34 cellular contexts compared by ENCODE assay signal in genomic region chr5:177377851-177378776, GRCh38. TPM values are rescaled to one million over a fixed set of nuclear protein-coding genes. Genes with fewer than 3 reads are reported as not detected.
DNase-seq lines count a peak whose midpoint lies in the region; ATAC-seq and TF ChIP-seq lines count a peak whose summit lies in the region.
"Had no signal": no experiment of that assay in that cellular context is flagged by ENCODE, and none has a peak within 500 bp of the region (broad histone marks: within the 10 kb centered on the region; RNA-seq: fewer than 3 reads in every experiment).

No MANE protein-coding gene starts in this region.

- H3K9me3 ChIP-seq in iPS-20b (ENCODE audit: insufficient read depth, low read depth, low read length) = no peaks in the 10 kb centered on the region
- H3K9me3 ChIP-seq in CD4-positive, alpha-beta T cell (ENCODE audit: control insufficient read depth, low read length) = no peaks in the 10 kb centered on the region
- H3K9me3 ChIP-seq: ascending aorta, gastroesophageal sphincter, left ventricle myocardium inferior, thyroid gland, vagina had no signal

- CTCF ChIA-PET in activated CD8-positive, alpha-beta T cell treated with anti-CD3 and anti-CD28 coated beads, Interleukin-2, amount 10 ng/mL, durations not matched to agents 7 days and 5 days (lab: Charles Lee) = interaction anchor here (0.6 to 2.7 kb wide), 13 partner anchors 8 to 266 kb away, joined by 3 to 35 read pairs (median 4); partner anchors contain the start of gene GRK6
- CTCF ChIA-PET in activated CD8-positive, alpha-beta T cell treated with anti-CD3 and anti-CD28 coated beads for 36 hours (lab: Charles Lee) = interaction anchor here (0.7 to 5.7 kb wide), 14 partner anchors 8 to 266 kb away, joined by 3 to 47 read pairs (median 4); partner anchors contain the start of gene PFN3
- CTCF ChIA-PET in RWPE1 (lab: Yijun Ruan, JAX) = interaction anchor here (0.5 to 2.4 kb wide), 8 partner anchors 9 to 590 kb away, joined by 3 to 8 read pairs (median 3); no protein-coding TSS in a partner anchor
- CTCF ChIA-PET in CD4-positive, alpha-beta T cell (lab: Charles Lee) = interaction anchor here (1.2 to 2.4 kb wide), 6 partner anchors 8 to 77 kb away, joined by 3 to 10 read pairs (median 3); no protein-coding TSS in a partner anchor

- peaks cover 49% of the 10 kb centered on the region for H3K4me1 Mint-ChIP-seq in activated CD8-positive, alpha-beta T cell treated with anti-CD3 and anti-CD28 coated beads, Interleukin-2, amount 10 ng/mL, durations not matched to agents 7 days and 5 days (ENCODE audit: low read depth)
- H3K4me1 Mint-ChIP-seq in activated CD8-positive, alpha-beta T cell treated with anti-CD3 and anti-CD28 coated beads for 36 hours (ENCODE audit: low read depth) = peaks cover 30% of the 10 kb centered on the region
- peaks cover 35% of the 10 kb centered on the region for H3K4me1 Mint-ChIP-seq in stimulated activated effector memory CD8-positive, alpha-beta T cell treated with anti-CD3 and anti-CD28 coated beads, Interleukin-12 subunit alpha, Interleukin-12 subunit beta, amount 100 ng/mL, for 72 hours
- peaks cover 46% of the 10 kb centered on the region for H3K4me1 Mint-ChIP-seq in CD4-positive, alpha-beta T cell (ENCODE audit: low read depth)

- POLR2A ChIA-PET in activated CD8-positive, alpha-beta T cell treated with anti-CD3 and anti-CD28 coated beads, Interleukin-2, amount 10 ng/mL, durations not matched to agents 7 days and 5 days (lab: Charles Lee) = interaction anchor here (1.6 to 2.1 kb wide), 3 partner anchors 8 to 66 kb away, joined by 3 to 8 read pairs (median 6); partner anchors contain the start of gene LMAN2
- POLR2A ChIA-PET in activated CD8-positive, alpha-beta T cell treated with anti-CD3 and anti-CD28 coated beads for 36 hours (lab: Charles Lee) = interaction anchor here (0.6 to 1.8 kb wide), 8 partner anchors 8 to 56 kb away, joined by 3 to 5 read pairs (median 4); no protein-coding TSS in a partner anchor
- POLR2A ChIA-PET in RWPE1 (lab: Yijun Ruan, JAX; ENCODE audit: low non-redundant PET) = interaction anchor here (0.6 to 0.8 kb wide), 2 partner anchors 10 to 11 kb away, joined by 3 to 5 read pairs; no protein-coding TSS in a partner anchor
- POLR2A ChIA-PET in CD4-positive, alpha-beta T cell (lab: Charles Lee) = interaction anchor here (0.6 to 1.3 kb wide), 4 partner anchors 12 to 77 kb away, joined by 3 to 5 read pairs (median 3); no protein-coding TSS in a partner anchor

- H3K9ac ChIP-seq in iPS-20b (ENCODE audit: low read depth, low read length) = 0 out of 2 replicates have a peak overlapping the region, but pooled peaks have one; percentile 27

- H3K36me3 ChIP-seq in iPS-20b (ENCODE audit: insufficient read depth, low read depth, low read length) = no peaks in the 10 kb centered on the region
- H3K36me3 ChIP-seq: ascending aorta, gastroesophageal sphincter, left ventricle myocardium inferior, thyroid gland, vagina had no signal

- no peak for TF ChIP-seq CTCF in activated CD8-positive, alpha-beta T cell treated with anti-CD3 and anti-CD28 coated beads for 36 hours (IDR thresholded peaks at IDR 0.05)
- no peak for TF ChIP-seq CTCF in RWPE1 (conservative IDR thresholded peaks at IDR 0.05; ENCODE audit: low read depth)
- no peak for TF ChIP-seq CTCF in CD4-positive, alpha-beta T cell (IDR thresholded peaks at IDR 0.05)

- no peak overlapping the region for H3K27ac Mint-ChIP-seq in activated CD8-positive, alpha-beta T cell treated with anti-CD3 and anti-CD28 coated beads, Interleukin-2, amount 10 ng/mL, durations not matched to agents 7 days and 5 days
- no peak overlapping the region for H3K27ac Mint-ChIP-seq in activated CD8-positive, alpha-beta T cell treated with anti-CD3 and anti-CD28 coated beads for 36 hours
- peak overlapping the region; percentile 64 for H3K27ac Mint-ChIP-seq in stimulated activated effector memory CD8-positive, alpha-beta T cell treated with anti-CD3 and anti-CD28 coated beads, Interleukin-12 subunit alpha, Interleukin-12 subunit beta, amount 100 ng/mL, for 72 hours
- no peak overlapping the region for H3K27ac Mint-ChIP-seq in CD4-positive, alpha-beta T cell
- H3K27ac Mint-ChIP-seq: activated B cell treated with CpG ODN at 0.5 μM for 24 hours; activated naive CD8-positive, alpha-beta T cell treated with anti-CD3 and anti-CD28 coated beads, Interleukin-2, amount 10 ng/mL, durations not matched to agents 7 days and 5 days; activated T-helper 2 cell treated with anti-CD3 and anti-CD28 coated beads, Interferon-gamma antibody, Interleukin-2, Interleukin-4, amounts not matched to agents 10 μg/mL and 5 μg/mL and 100 μg/mL, durations not matched to agents 14 hours and 24 hours and 36 hours; mesothelial cell of epicardium; naive B cell had no signal

- peak; percentile 27 for ATAC-seq in activated CD8-positive, alpha-beta T cell treated with anti-CD3 and anti-CD28 coated beads, Interleukin-2, amount 10 ng/mL, durations not matched to agents 7 days and 5 days
- ATAC-seq in activated CD8-positive, alpha-beta T cell treated with anti-CD3 and anti-CD28 coated beads for 36 hours = no peak
- no peak for ATAC-seq in stimulated activated effector memory CD8-positive, alpha-beta T cell treated with anti-CD3 and anti-CD28 coated beads, Interleukin-12 subunit alpha, Interleukin-12 subunit beta, amount 100 ng/mL, for 72 hours
- ATAC-seq in CD4-positive, alpha-beta T cell (ENCODE audit: poor library complexity) = no peak
- no peak for ATAC-seq in GM21526 (IDR thresholded peaks at IDR 0.05; ENCODE audit: low FRiP score, unreplicated experiment)
- ATAC-seq: gastroesophageal sphincter had no signal

- H3K36me3 Mint-ChIP-seq in activated CD8-positive, alpha-beta T cell treated with anti-CD3 and anti-CD28 coated beads, Interleukin-2, amount 10 ng/mL, durations not matched to agents 7 days and 5 days (ENCODE audit: low read depth) = peaks cover 20% of the 10 kb centered on the region
- peaks cover 7% of the 10 kb centered on the region for H3K36me3 Mint-ChIP-seq in activated CD8-positive, alpha-beta T cell treated with anti-CD3 and anti-CD28 coated beads for 36 hours (ENCODE audit: low read depth)
- H3K36me3 Mint-ChIP-seq in stimulated activated effector memory CD8-positive, alpha-beta T cell treated with anti-CD3 and anti-CD28 coated beads, Interleukin-12 subunit alpha, Interleukin-12 subunit beta, amount 100 ng/mL, for 72 hours = peaks cover 14% of the 10 kb centered on the region
- peaks cover 11% of the 10 kb centered on the region for H3K36me3 Mint-ChIP-seq in CD4-positive, alpha-beta T cell (ENCODE audit: low read depth)
- H3K36me3 Mint-ChIP-seq: mesothelial cell of epicardium, naive B cell had no signal

- no peak overlapping the region for H3K4me3 ChIP-seq in iPS-20b (ENCODE audit: low read length)
- H3K4me3 ChIP-seq: ascending aorta, gastroesophageal sphincter, left ventricle myocardium inferior, thyroid gland, vagina had no signal

- peaks cover 8% of the 10 kb centered on the region; the same call in 1 of the 2 replicates for H3K4me1 ChIP-seq in iPS-20b (ENCODE audit: insufficient read depth, low read length)
- H3K4me1 ChIP-seq: ascending aorta, left ventricle myocardium inferior, thyroid gland had no signal

- no peaks in the 10 kb centered on the region; the same call in 1 of the 2 replicates for H3K27me3 ChIP-seq in iPS-20b (ENCODE audit: insufficient read depth, low read length)
- no peaks in the 10 kb centered on the region for H3K27me3 ChIP-seq in CD4-positive, alpha-beta T cell (ENCODE audit: control insufficient read depth, insufficient read depth, low read length)
- H3K27me3 ChIP-seq: ascending aorta, thyroid gland, vagina had no signal

- no peaks in the 10 kb centered on the region for H3K9me3 Mint-ChIP-seq in activated CD8-positive, alpha-beta T cell treated with anti-CD3 and anti-CD28 coated beads, Interleukin-2, amount 10 ng/mL, durations not matched to agents 7 days and 5 days (ENCODE audit: insufficient read depth)
- no peaks in the 10 kb centered on the region for H3K9me3 Mint-ChIP-seq in activated CD8-positive, alpha-beta T cell treated with anti-CD3 and anti-CD28 coated beads for 36 hours
- no peaks in the 10 kb centered on the region for H3K9me3 Mint-ChIP-seq in stimulated activated effector memory CD8-positive, alpha-beta T cell treated with anti-CD3 and anti-CD28 coated beads, Interleukin-12 subunit alpha, Interleukin-12 subunit beta, amount 100 ng/mL, for 72 hours
- no peaks in the 10 kb centered on the region for H3K9me3 Mint-ChIP-seq in CD4-positive, alpha-beta T cell
- H3K9me3 Mint-ChIP-seq: activated B cell treated with CpG ODN at 0.5 μM for 24 hours; activated naive CD8-positive, alpha-beta T cell treated with anti-CD3 and anti-CD28 coated beads, Interleukin-2, amount 10 ng/mL, durations not matched to agents 7 days and 5 days; activated T-helper 2 cell treated with anti-CD3 and anti-CD28 coated beads, Interferon-gamma antibody, Interleukin-2, Interleukin-4, amounts not matched to agents 10 μg/mL and 5 μg/mL and 100 μg/mL, durations not matched to agents 14 hours and 24 hours and 36 hours; mesothelial cell of epicardium; naive B cell; stimulated activated naive CD8-positive, alpha-beta T cell treated with anti-CD3 and anti-CD28 coated beads, Interleukin-15, amount 100 ng/mL, for 72 hours had no signal

- DNase-seq in activated CD8-positive, alpha-beta T cell treated with anti-CD3 and anti-CD28 coated beads, Interleukin-2, amount 10 ng/mL, durations not matched to agents 7 days and 5 days = no peak
- DNase-seq in activated CD8-positive, alpha-beta T cell treated with anti-CD3 and anti-CD28 coated beads for 36 hours = no peak
- DNase-seq in RWPE1 (ENCODE audit: low spot score) (no peak), H4 (ENCODE audit: low spot score) (no peak)
- no peak for DNase-seq in stimulated activated effector memory CD8-positive, alpha-beta T cell treated with anti-CD3 and anti-CD28 coated beads, Interleukin-12 subunit alpha, Interleukin-12 subunit beta, amount 100 ng/mL, for 72 hours (ENCODE audit: low spot score in 2 of 2)
- DNase-seq in CD4-positive, alpha-beta T cell = no peak
- DNase-seq: activated B cell treated with CpG ODN at 0.5 μM for 24 hours; activated CD4-positive, alpha-beta T cell treated with anti-CD3 and anti-CD28 coated beads, Interleukin-2, amount 50 U/mL, for 4 hours; activated naive CD8-positive, alpha-beta T cell treated with anti-CD3 and anti-CD28 coated beads, Interleukin-2, amount 10 ng/mL, durations not matched to agents 7 days and 5 days; central memory CD4-positive, alpha-beta T cell; dermis blood vessel endothelial cell; DMS79; GF-D8; hypothalamus; left ventricle myocardium inferior; naive B cell; NCI-H524 treated with DMSO at 0.1 percent for 48 hours; NK-92 treated with Interleukin-12 subunit alpha and Interleukin-12 subunit beta, amount 100 ng/mL, for 24 hours; retina; SIG-M5; small intestine; stimulated activated naive CD8-positive, alpha-beta T cell treated with anti-CD3 and anti-CD28 coated beads, Interleukin-15, amount 100 ng/mL, for 72 hours; thyroid gland had no signal

- H3K27me3 Mint-ChIP-seq in activated CD8-positive, alpha-beta T cell treated with anti-CD3 and anti-CD28 coated beads, Interleukin-2, amount 10 ng/mL, durations not matched to agents 7 days and 5 days (ENCODE audit: low read depth) = no peaks in the 10 kb centered on the region
- no peaks in the 10 kb centered on the region for H3K27me3 Mint-ChIP-seq in activated CD8-positive, alpha-beta T cell treated with anti-CD3 and anti-CD28 coated beads for 36 hours
- no peaks in the 10 kb centered on the region for H3K27me3 Mint-ChIP-seq in CD4-positive, alpha-beta T cell
- H3K27me3 Mint-ChIP-seq: activated naive CD8-positive, alpha-beta T cell treated with anti-CD3 and anti-CD28 coated beads, Interleukin-2, amount 10 ng/mL, durations not matched to agents 7 days and 5 days; stimulated activated naive CD8-positive, alpha-beta T cell treated with anti-CD3 and anti-CD28 coated beads, Interleukin-15, amount 100 ng/mL, for 72 hours had no signal

- intact Hi-C loops in activated CD8-positive, alpha-beta T cell treated with anti-CD3 and anti-CD28 coated beads for 36 hours (cut with micrococcal nuclease) = no loop called here
- intact Hi-C loops in CD4-positive, alpha-beta T cell (cut with DNase I, micrococcal nuclease) = no loop called here

- peak overlapping the region; percentile 1; the same call in 1 of the 2 replicates for H3K27ac ChIP-seq in RWPE1
- H3K27ac ChIP-seq in iPS-20b (ENCODE audit: low read length) = no peak overlapping the region
- H3K27ac ChIP-seq in CD4-positive, alpha-beta T cell (ENCODE audit: low read depth, low read length) = no peak overlapping the region
- H3K27ac ChIP-seq: ascending aorta, gastroesophageal sphincter, left ventricle myocardium inferior, thyroid gland, vagina had no signal

- no peak overlapping the region for H3K4me3 Mint-ChIP-seq in activated CD8-positive, alpha-beta T cell treated with anti-CD3 and anti-CD28 coated beads, Interleukin-2, amount 10 ng/mL, durations not matched to agents 7 days and 5 days
- no peak overlapping the region for H3K4me3 Mint-ChIP-seq in activated CD8-positive, alpha-beta T cell treated with anti-CD3 and anti-CD28 coated beads for 36 hours
- H3K4me3 Mint-ChIP-seq in stimulated activated effector memory CD8-positive, alpha-beta T cell treated with anti-CD3 and anti-CD28 coated beads, Interleukin-12 subunit alpha, Interleukin-12 subunit beta, amount 100 ng/mL, for 72 hours = no peak overlapping the region
- H3K4me3 Mint-ChIP-seq in CD4-positive, alpha-beta T cell = no peak overlapping the region
- H3K4me3 Mint-ChIP-seq: activated B cell treated with CpG ODN at 0.5 μM for 24 hours; activated naive CD8-positive, alpha-beta T cell treated with anti-CD3 and anti-CD28 coated beads, Interleukin-2, amount 10 ng/mL, durations not matched to agents 7 days and 5 days; mesothelial cell of epicardium; naive B cell; stimulated activated naive CD8-positive, alpha-beta T cell treated with anti-CD3 and anti-CD28 coated beads, Interleukin-15, amount 100 ng/mL, for 72 hours had no signal

RNA-seq across cellular contexts. Expression of gene SLC34A1, which starts 6.1 kb away (rescaled TPM):
- total RNA-seq in activated CD8-positive, alpha-beta T cell treated with anti-CD3 and anti-CD28 coated beads, Interleukin-2, amount 10 ng/mL, durations not matched to agents 7 days and 5 days = 1 to 10 TPM; 2.0 to 2.1 TPM
- total RNA-seq in activated CD8-positive, alpha-beta T cell treated with anti-CD3 and anti-CD28 coated beads for 36 hours = under 1 TPM; 0.29 to 0.43 TPM
- not detected for total RNA-seq in CD4-positive, alpha-beta T cell
- total RNA-seq in H4 (2014; rRNA removed; shearing (Covaris generic)) = not detected in 2 replicates
- total RNA-seq: activated B cell treated with CpG ODN at 0.5 μM for 24 hours; activated T-helper 2 cell treated with anti-CD3 and anti-CD28 coated beads, Interferon-gamma antibody, Interleukin-2, Interleukin-4, amounts not matched to agents 10 μg/mL and 5 μg/mL and 100 μg/mL, durations not matched to agents 14 hours and 24 hours and 36 hours; ascending aorta; dermis blood vessel endothelial cell; fibroblast of lung; left ventricle myocardium inferior; LHCN-M2; mesothelial cell of epicardium; osteocyte; thyroid gland; vagina had no signal

RNA-seq across cellular contexts. Expression of gene RGS14, which starts 20.4 kb away (rescaled TPM):
- 100 to 1,000 TPM; 112 to 117 TPM for total RNA-seq in activated CD8-positive, alpha-beta T cell treated with anti-CD3 and anti-CD28 coated beads, Interleukin-2, amount 10 ng/mL, durations not matched to agents 7 days and 5 days
- 10 to 100 TPM; 50.4 to 52.5 TPM for total RNA-seq in activated CD8-positive, alpha-beta T cell treated with anti-CD3 and anti-CD28 coated beads for 36 hours
- total RNA-seq in CD4-positive, alpha-beta T cell = 10 to 100 TPM; 34.7 to 35.3 TPM
- total RNA-seq in H4 (2014; rRNA removed; shearing (Covaris generic)) = 26.2 and 28.1 TPM in 2 replicates

RNA-seq across cellular contexts. Expression of gene PFN3, which starts 22.3 kb away (rescaled TPM):
- not detected for total RNA-seq in activated CD8-positive, alpha-beta T cell treated with anti-CD3 and anti-CD28 coated beads, Interleukin-2, amount 10 ng/mL, durations not matched to agents 7 days and 5 days
- total RNA-seq in activated CD8-positive, alpha-beta T cell treated with anti-CD3 and anti-CD28 coated beads for 36 hours = not detected
- total RNA-seq in CD4-positive, alpha-beta T cell = not detected
- not detected in 2 replicates for total RNA-seq in H4 (2014; rRNA removed; shearing (Covaris generic))
- total RNA-seq: A172; activated B cell treated with CpG ODN at 0.5 μM for 24 hours; activated naive CD8-positive, alpha-beta T cell treated with anti-CD3 and anti-CD28 coated beads, Interleukin-2, amount 10 ng/mL, durations not matched to agents 7 days and 5 days; activated T-helper 2 cell treated with anti-CD3 and anti-CD28 coated beads, Interferon-gamma antibody, Interleukin-2, Interleukin-4, amounts not matched to agents 10 μg/mL and 5 μg/mL and 100 μg/mL, durations not matched to agents 14 hours and 24 hours and 36 hours; ascending aorta; dermis blood vessel endothelial cell; fibroblast of lung; gastroesophageal sphincter; left ventricle myocardium inferior; LHCN-M2; mesothelial cell of epicardium; osteocyte; thyroid gland; vagina had no signal

RNA-seq across cellular contexts. Expression of gene LMAN2, which starts 26.6 kb away (rescaled TPM):
- 100 to 1,000 TPM; 119 to 127 TPM for total RNA-seq in activated CD8-positive, alpha-beta T cell treated with anti-CD3 and anti-CD28 coated beads, Interleukin-2, amount 10 ng/mL, durations not matched to agents 7 days and 5 days
- 10 to 100 TPM; 79.9 to 87.5 TPM for total RNA-seq in activated CD8-positive, alpha-beta T cell treated with anti-CD3 and anti-CD28 coated beads for 36 hours
- total RNA-seq in CD4-positive, alpha-beta T cell = 10 to 100 TPM; 54.5 to 55.6 TPM
- 745 and 800 TPM in 2 replicates for total RNA-seq in H4 (2014; rRNA removed; shearing (Covaris generic))

RNA-seq across cellular contexts. Expression of gene F12, which starts 31.2 kb away (rescaled TPM):
- total RNA-seq in activated CD8-positive, alpha-beta T cell treated with anti-CD3 and anti-CD28 coated beads, Interleukin-2, amount 10 ng/mL, durations not matched to agents 7 days and 5 days = 1 to 10 TPM; 3.2 to 3.5 TPM
- total RNA-seq in activated CD8-positive, alpha-beta T cell treated with anti-CD3 and anti-CD28 coated beads for 36 hours = 1 to 10 TPM; 7.9 TPM
- total RNA-seq in CD4-positive, alpha-beta T cell = under 1 TPM; 0.20 to 0.60 TPM
- 5.8 and 7.3 TPM in 2 replicates for total RNA-seq in H4 (2014; rRNA removed; shearing (Covaris generic))
- total RNA-seq: ascending aorta, left ventricle myocardium inferior had no signal
